In the genomic region with DNA sequence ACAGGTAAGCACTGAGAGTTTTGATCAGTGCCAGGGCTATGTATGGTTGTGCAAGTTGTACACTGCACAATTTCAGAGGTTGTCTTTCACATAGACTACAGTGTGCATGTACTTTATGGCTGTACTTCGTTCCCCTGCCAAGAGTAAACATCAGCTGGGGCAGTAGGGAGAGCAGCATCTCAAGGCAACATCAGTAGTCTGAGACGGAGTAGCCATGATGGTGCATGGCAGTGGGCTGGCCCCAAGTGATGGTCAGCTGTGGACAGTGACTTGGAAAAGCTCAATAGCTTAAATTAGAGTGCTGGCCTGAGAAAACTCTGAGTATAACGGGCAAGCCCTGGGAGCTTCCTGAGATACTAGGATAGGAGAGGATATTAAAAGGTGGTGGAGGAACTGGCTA, we compare ENCODE assay signal across 10 cellular contexts.
"Had no signal": no experiment of that assay in that cellular context is flagged by ENCODE, and none has a peak within 500 bp of the region (broad histone marks: within the 10 kb centered on the region; RNA-seq: fewer than 3 reads in every experiment).

No MANE protein-coding gene starts in this region.

- H3K27ac ChIP-seq: GM23248 had no signal

- H3K4me1 ChIP-seq: HAP-1 had no signal

- DNase-seq: GM23248, GOT3, H7, HCEC 1CT, HFFc6 had no signal

- H3K4me3 ChIP-seq: GM23248, GM23338, HAP-1 had no signal

- H3K4me2 ChIP-seq: GM23338 had no signal

- H3K36me3 ChIP-seq: HAP-1 had no signal

- H3K9me3 ChIP-seq: HAP-1 had no signal

- FAIRE-seq: H1, H54 had no signal

- H2AFZ ChIP-seq: GM23248, GM23338 had no signal

- H3K4me3 Mint-ChIP-seq: GM23338, HFFc6 had no signal

- H3K9me3 Mint-ChIP-seq: GM23338 had no signal

- H3K27ac Mint-ChIP-seq: GM23338, HFFc6 had no signal

- H3K9ac ChIP-seq: GM23248 had no signal

- ATAC-seq: GM23338, HCT116 had no signal
